In the genomic region with DNA sequence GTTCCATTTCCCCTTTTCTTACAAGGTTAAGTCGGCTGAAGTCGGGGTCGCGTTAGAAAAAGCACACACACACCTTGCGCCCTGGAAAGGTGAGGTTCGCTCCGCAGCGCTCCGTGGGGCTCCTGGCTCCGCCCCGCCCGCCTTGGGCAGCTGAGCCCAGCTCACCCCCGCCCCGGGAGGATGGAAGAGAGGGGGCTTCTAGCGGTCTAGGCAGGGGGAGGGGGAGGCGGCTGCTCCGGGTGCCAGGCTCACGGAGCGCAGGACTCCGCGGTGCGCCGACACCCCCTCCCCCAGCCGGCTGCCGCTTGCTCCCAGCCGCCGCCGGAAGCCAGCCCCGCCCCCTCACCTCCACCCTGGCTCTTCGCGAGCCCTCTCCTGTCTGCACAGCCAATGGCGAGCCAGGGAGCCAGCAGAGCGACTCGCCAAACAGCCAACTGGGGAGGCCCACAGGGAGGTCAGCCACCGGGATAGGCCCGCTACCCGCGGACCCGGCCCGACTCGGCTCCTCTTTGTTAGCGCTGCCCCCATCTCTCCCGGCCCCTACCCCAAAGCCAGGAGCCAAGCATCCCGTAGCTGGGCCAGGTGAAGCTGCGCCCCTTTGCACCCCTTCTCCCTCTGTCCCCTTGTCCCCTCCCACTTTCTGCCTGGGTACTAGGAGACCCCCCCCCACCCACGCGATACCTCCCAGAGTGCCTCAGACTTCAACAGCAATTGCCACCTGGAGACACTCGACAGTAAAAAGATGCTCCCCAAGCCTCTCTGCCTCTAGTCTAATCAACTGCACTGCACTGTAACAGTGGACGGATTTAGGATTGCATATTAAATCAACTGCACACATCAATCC, we compare ENCODE assay signal across 8 cellular contexts. TPM values are rescaled to one million over a fixed set of nuclear protein-coding genes. Genes with fewer than 3 reads are reported as not detected.
DNase-seq lines count a peak whose midpoint lies in the region; ATAC-seq and TF ChIP-seq lines count a peak whose summit lies in the region.

No MANE protein-coding gene starts in this region.

- no peaks in the 10 kb centered on the region for H3K27me3 Mint-ChIP-seq in CD4-positive, alpha-beta T cell
- no peaks in the 10 kb centered on the region for H3K27me3 Mint-ChIP-seq in activated CD8-positive, alpha-beta T cell treated with anti-CD3 and anti-CD28 coated beads, Interleukin-2, amount 10 ng/mL, durations not matched to agents 7 days and 5 days (ENCODE audit: low read depth)

- DNase-seq in CD4-positive, alpha-beta T cell, result peak; percentile 91 to 96 (median 95)
- DNase-seq in HK-2 (ENCODE audit: unreplicated experiment) (peak; percentile 97), NCI-H82 treated with DMSO at 0.1 percent for 48 hours (lab: John Stamatoyannopoulos, UW; ENCODE audit: unreplicated experiment) (peak; percentile 97), lung microvascular endothelial cell (ENCODE audit: low read depth in 2 of 2) (peak; percentile 97 to 99)
- peak; percentile 97 for DNase-seq in activated CD8-positive, alpha-beta T cell treated with anti-CD3 and anti-CD28 coated beads, Interleukin-2, amount 10 ng/mL, durations not matched to agents 7 days and 5 days
- DNase-seq in effector CD4-positive, alpha-beta T cell, result peak; percentile 96
- peak; percentile 88 to 91 (median 90) for DNase-seq in stimulated activated CD4-positive, alpha-beta T cell treated with anti-CD3 and anti-CD28 coated beads, TNF-alpha, amount 100 ng/mL, for 4 hours (ENCODE audit: low read depth in 3 of 3)

- H3K4me1 Mint-ChIP-seq in CD4-positive, alpha-beta T cell (ENCODE audit: low read depth), result peaks cover 47% of the 10 kb centered on the region
- H3K4me1 Mint-ChIP-seq in activated CD8-positive, alpha-beta T cell treated with anti-CD3 and anti-CD28 coated beads, Interleukin-2, amount 10 ng/mL, durations not matched to agents 7 days and 5 days (ENCODE audit: low read depth), result peaks cover 34% of the 10 kb centered on the region

- H3K27ac ChIP-seq in CD4-positive, alpha-beta T cell (ENCODE audit: low read depth, low read length), result peak overlapping the region; percentile 91

- H3K9me3 ChIP-seq in CD4-positive, alpha-beta T cell (ENCODE audit: control insufficient read depth, low read length), result no peaks in the 10 kb centered on the region

- no peak for TF ChIP-seq CTCF in CD4-positive, alpha-beta T cell (IDR thresholded peaks at IDR 0.05)

- no peaks in the 10 kb centered on the region for H3K9me3 Mint-ChIP-seq in CD4-positive, alpha-beta T cell
- no peaks in the 10 kb centered on the region for H3K9me3 Mint-ChIP-seq in activated CD8-positive, alpha-beta T cell treated with anti-CD3 and anti-CD28 coated beads, Interleukin-2, amount 10 ng/mL, durations not matched to agents 7 days and 5 days (ENCODE audit: insufficient read depth)

- POLR2A ChIA-PET in CD4-positive, alpha-beta T cell (lab: Charles Lee), result interaction anchor here (0.6 to 2.0 kb wide), 11 partner anchors 9 to 150 kb away, joined by 3 to 14 read pairs (median 5); partner anchors contain the start of genes FAM222B, PHF12, RPL23A and SDF2
- POLR2A ChIA-PET in activated CD8-positive, alpha-beta T cell treated with anti-CD3 and anti-CD28 coated beads, Interleukin-2, amount 10 ng/mL, durations not matched to agents 7 days and 5 days (lab: Charles Lee), result interaction anchor here (1.2 kb wide), 1 partner anchor 85 kb away, joined by 4 read pairs; the partner anchor contains the start of gene FLOT2

- peak overlapping the region; percentile 90 for H3K27ac Mint-ChIP-seq in CD4-positive, alpha-beta T cell
- peak overlapping the region; percentile 91 for H3K27ac Mint-ChIP-seq in activated CD8-positive, alpha-beta T cell treated with anti-CD3 and anti-CD28 coated beads, Interleukin-2, amount 10 ng/mL, durations not matched to agents 7 days and 5 days

- peaks cover 28% of the 10 kb centered on the region for H3K36me3 Mint-ChIP-seq in CD4-positive, alpha-beta T cell (ENCODE audit: low read depth)
- H3K36me3 Mint-ChIP-seq in activated CD8-positive, alpha-beta T cell treated with anti-CD3 and anti-CD28 coated beads, Interleukin-2, amount 10 ng/mL, durations not matched to agents 7 days and 5 days (ENCODE audit: low read depth), result peaks cover 5% of the 10 kb centered on the region

- CTCF ChIA-PET in CD4-positive, alpha-beta T cell (lab: Charles Lee), result interaction anchor here (0.9 to 3.9 kb wide), 5 partner anchors 29 to 91 kb away, joined by 3 to 24 read pairs (median 7); partner anchors contain the start of genes DHRS13 and TLCD1
- CTCF ChIA-PET in activated CD8-positive, alpha-beta T cell treated with anti-CD3 and anti-CD28 coated beads, Interleukin-2, amount 10 ng/mL, durations not matched to agents 7 days and 5 days (lab: Charles Lee), result interaction anchor here (1.2 to 3.1 kb wide), 10 partner anchors 44 to 150 kb away, joined by 3 to 59 read pairs (median 6); partner anchors contain the start of genes DHRS13, RPL23A, SDF2 and SUPT6H

- intact Hi-C loops in CD4-positive, alpha-beta T cell (cut with DNase I, micrococcal nuclease), result loop anchor here (1.0 to 5.0 kb wide), 8 partner anchors 30 to 165 kb away; partner anchors contain the start of genes BLTP2 (in 1 of the 2), DHRS13 (in 1 of the 2), ERAL1 (in 1 of the 2) and FAM222B (in 1 of the 2)

- H3K4me3 Mint-ChIP-seq in CD4-positive, alpha-beta T cell, result peak overlapping the region; percentile 92
- peak overlapping the region; percentile 82 for H3K4me3 Mint-ChIP-seq in activated CD8-positive, alpha-beta T cell treated with anti-CD3 and anti-CD28 coated beads, Interleukin-2, amount 10 ng/mL, durations not matched to agents 7 days and 5 days

- no peaks in the 10 kb centered on the region for H3K27me3 ChIP-seq in CD4-positive, alpha-beta T cell (ENCODE audit: control insufficient read depth, insufficient read depth, low read length)

- peak; percentile 95 for ATAC-seq in CD4-positive, alpha-beta T cell (ENCODE audit: poor library complexity)
- ATAC-seq in GM19455 (IDR thresholded peaks at IDR 0.05; ENCODE audit: unreplicated experiment), result peak; percentile 98
- peak; percentile 100 for ATAC-seq in activated CD8-positive, alpha-beta T cell treated with anti-CD3 and anti-CD28 coated beads, Interleukin-2, amount 10 ng/mL, durations not matched to agents 7 days and 5 days

RNA-seq across cellular contexts. Expression of gene FAM222B, which starts 30.2 kb away (rescaled TPM):
- 10 to 100 TPM; 17.3 to 17.5 TPM for total RNA-seq in CD4-positive, alpha-beta T cell
- 10 to 100 TPM; 15.4 to 17.1 TPM for total RNA-seq in activated CD8-positive, alpha-beta T cell treated with anti-CD3 and anti-CD28 coated beads, Interleukin-2, amount 10 ng/mL, durations not matched to agents 7 days and 5 days
- total RNA-seq in lung microvascular endothelial cell, result 4.1 and 6.5 TPM in 2 replicates

RNA-seq across cellular contexts. Expression of gene ERAL1, which starts 42.5 kb away (rescaled TPM):
- total RNA-seq in CD4-positive, alpha-beta T cell, result 10 to 100 TPM; 15.6 to 16.8 TPM
- 10 to 100 TPM; 46.3 to 50.7 TPM for total RNA-seq in activated CD8-positive, alpha-beta T cell treated with anti-CD3 and anti-CD28 coated beads, Interleukin-2, amount 10 ng/mL, durations not matched to agents 7 days and 5 days
- 23.1 and 24.6 TPM in 2 replicates for total RNA-seq in lung microvascular endothelial cell

Comparison
In these comparisons a context has a peak if more than half of its experiments do, and no peak if none do; other contexts are left out.
1. Peak in every context shown above with its lines: DNase-seq, ATAC-seq and H3K27ac ChIP-seq.